ENCODE assay signal across 9 cellular contexts in genomic region chr12:12265035-12265434, GRCh38. TPM values are rescaled to one million over a fixed set of nuclear protein-coding genes. Genes with fewer than 3 reads are reported as not detected.
A peak's percentile ranks its signal among the peaks of the same experiment; 100 is the strongest.
DNase-seq lines count a peak whose midpoint lies in the region; ATAC-seq and TF ChIP-seq lines count a peak whose summit lies in the region.
"Had no signal": no experiment of that assay in that cellular context is flagged by ENCODE, and none has a peak within 500 bp of the region (broad histone marks: within the 10 kb centered on the region; RNA-seq: fewer than 3 reads in every experiment).

No MANE protein-coding gene starts in this region.

- H3K4me2 ChIP-seq in DND-41 (ENCODE audit: insufficient read depth, low read length) = peak overlapping the region; percentile 95; the same call in 1 of the 2 replicates

- no peaks in the 10 kb centered on the region for H3K36me3 ChIP-seq in DND-41 (ENCODE audit: insufficient read depth, low read length)
- H3K36me3 ChIP-seq in Panc1 (ENCODE audit: control insufficient read depth, insufficient read depth, low read length) = no peaks in the 10 kb centered on the region
- no peaks in the 10 kb centered on the region for H3K36me3 ChIP-seq in psoas muscle (ENCODE audit: insufficient read depth in 1 of 2, low read depth in 1 of 2)

- DNase-seq in DND-41 = no peak
- no peak for DNase-seq in Panc1 (ENCODE audit: low read depth, low spot score)
- DNase-seq in fibroblast of mammary gland (ENCODE audit: low read depth) = no peak
- no peak for DNase-seq in psoas muscle
- no peak for DNase-seq in sciatic nerve (ENCODE audit: low spot score)
- no peak for DNase-seq in ureter (ENCODE audit: low spot score)
- no peak for DNase-seq in NCI-H748 treated with DMSO at 0.1 percent for 48 hours (lab: John Stamatoyannopoulos, UW)
- DNase-seq in hepatic stellate cell (ENCODE audit: low spot score) = no peak
- DNase-seq: activated naive CD4-positive, alpha-beta T cell treated with Interleukin-2 at 50 U/mL for 16 hours had no signal

- H2AFZ ChIP-seq in DND-41 (ENCODE audit: low read depth, low read length) = no peak overlapping the region

- no TSS peak for BruUV-seq in Panc1 (replicated peaks; lab: Mats Ljungman, UMichigan)

- peak overlapping the region; percentile 75; the same call in 1 of the 2 replicates for H3K9ac ChIP-seq in DND-41 (ENCODE audit: low read depth, low read length)

- H3K27ac ChIP-seq in DND-41 (ENCODE audit: low read length) (no peak overlapping the region), Panc1 (ENCODE audit: low read length) (no peak overlapping the region), psoas muscle (peak overlapping the region; percentile 99)

- H4K20me1 ChIP-seq in DND-41 (ENCODE audit: insufficient read depth, low read length) = no peaks in the 10 kb centered on the region

- H3K9me3 ChIP-seq in DND-41 (ENCODE audit: insufficient read depth, low read length, severe bottlenecking) (no peaks in the 10 kb centered on the region), Panc1 (ENCODE audit: control insufficient read depth, insufficient read depth, low read depth, low read length) (no peaks in the 10 kb centered on the region), psoas muscle (no peaks in the 10 kb centered on the region)

- TF ChIP-seq CTCF in DND-41 (IDR thresholded peaks at IDR 0.05; ENCODE audit: borderline replicate concordance, extremely low read depth, low read length, poor library complexity, severe bottlenecking) (no peak), Panc1 (IDR thresholded peaks at IDR 0.05) (no peak), fibroblast of mammary gland (conservative IDR thresholded peaks at IDR 0.05; ENCODE audit: control insufficient read depth, insufficient read depth, low read depth, low read length) (no peak), psoas muscle (IDR thresholded peaks at IDR 0.05) (no peak)

- H3K79me2 ChIP-seq in DND-41 (ENCODE audit: insufficient read depth, low read length) = peaks cover 42% of the 10 kb centered on the region

- CTCF ChIA-PET in Panc1 (lab: Charles Lee) = no interaction called here

- H3K27me3 ChIP-seq in DND-41 (ENCODE audit: insufficient read depth, low read length, poor library complexity) = peaks cover 25% of the 10 kb centered on the region
- no peaks in the 10 kb centered on the region for H3K27me3 ChIP-seq in Panc1 (ENCODE audit: control insufficient read depth, insufficient read depth, low read length)
- H3K27me3 ChIP-seq in psoas muscle (ENCODE audit: insufficient read depth in 3 of 3, low read length in 2 of 3) = no peaks in the 10 kb centered on the region

- intact Hi-C loops in Panc1 (cut with micrococcal nuclease; ENCODE audit: unreplicated experiment) = no loop called here
- intact Hi-C loops in psoas muscle (cut with DNase I) = loop anchor here (5.0 to 10.0 kb wide), 2 partner anchors 60 to 103 kb away; no protein-coding TSS in a partner anchor
- intact Hi-C loops in sciatic nerve (cut with DNase I) = loop anchor here (10.0 kb wide), 1 partner anchor 90 kb away; no protein-coding TSS in a partner anchor

- in situ Hi-C loops in Panc1 (cut with HindIII; ENCODE audit: low pct_unique_long_range_greater_than_20kb, low sequenced_read_pairs) = no loop called here

- H3K4me3 ChIP-seq in DND-41 (ENCODE audit: low read depth in 1 of 2, low read length in 2 of 2) (peak overlapping the region in 1 of 2 experiments; percentile 93; a peak in 1 of 4 replicates), Panc1 (ENCODE audit: low read depth in 2 of 2, low read length in 2 of 2) (peak overlapping the region; percentile 74 to 82), fibroblast of mammary gland (ENCODE audit: control insufficient read depth, low read depth, low read length) (peak overlapping the region; percentile 71), psoas muscle (peak overlapping the region; percentile 89)

- POLR2A ChIA-PET in Panc1 (lab: Charles Lee) = no interaction called here

- ATAC-seq in DND-41 (ENCODE audit: insufficient read depth, low read depth) (no peak), Panc1 (no peak), psoas muscle (no peak), sciatic nerve (no peak)

- WGBS in psoas muscle, 3 donors = 19 to 30% (median 20%) methylated on average over 3 of the region's 3 CpGs

- peaks cover 26% of the 10 kb centered on the region for H3K4me1 ChIP-seq in DND-41 (ENCODE audit: insufficient read depth, low read length)
- H3K4me1 ChIP-seq in Panc1 (ENCODE audit: control insufficient read depth, insufficient read depth, low read length) = peaks cover 6% of the 10 kb centered on the region; the same call in 1 of the 2 replicates
- peaks cover 16% of the 10 kb centered on the region for H3K4me1 ChIP-seq in psoas muscle

RNA-seq across cellular contexts. Expression of gene LRP6, which starts 1.8 kb away (rescaled TPM):
- 22.0 TPM for total RNA-seq in Panc1 (2021; ENCODE audit: unreplicated experiment)
- 21.8 TPM for polyA plus RNA-seq in Panc1 (2012; ENCODE audit: insufficient read length)
- 10 to 100 TPM; 16.6 to 31.5 (median 22.8) TPM for total RNA-seq in psoas muscle
- 1 to 10 TPM; 2.9 to 8.5 (median 3.2) TPM for polyA plus RNA-seq in psoas muscle
- total RNA-seq in sciatic nerve = 56.1 TPM
- 36.5 TPM for total RNA-seq in ureter
